ENCODE assay signal across 9 cellular contexts in genomic region chr17:35795007-35795870, GRCh38. TPM values are rescaled to one million over a fixed set of nuclear protein-coding genes. Genes with fewer than 3 reads are reported as not detected.
A peak's percentile ranks its signal among the peaks of the same experiment; 100 is the strongest.
DNase-seq lines count a peak whose midpoint lies in the region; ATAC-seq lines count a peak whose summit lies in the region.
"Had no signal": no experiment of that assay in that cellular context is flagged by ENCODE, and none has a peak within 500 bp of the region (broad histone marks: within the 10 kb centered on the region; RNA-seq: fewer than 3 reads in every experiment).

TSS of gene MMP28 (minus strand) at chr17:35795641. CDS start at chr17:35795377, 264 bp downstream.

- H3K9ac ChIP-seq in iPS-18a (ENCODE audit: low read length) (no peak within 1 kb of the TSS), skeletal muscle tissue (ENCODE audit: low read depth in 1 of 3, low read length in 3 of 3) (peak within 1 kb of the TSS in 2 of 3 donors; percentile 3 to 50)

- H3K36me3 ChIP-seq in SJCRH30 (no peaks in the 10 kb centered on the region), iPS-18a (ENCODE audit: control insufficient read depth, low read depth, low read length) (no peaks in the 10 kb centered on the region), skeletal muscle tissue (ENCODE audit: control insufficient read depth in 3 of 3, insufficient read depth in 3 of 3, low read length in 3 of 3) (no peaks in the 10 kb centered on the region)

- no peak for ATAC-seq in HG03442 (IDR thresholded peaks at IDR 0.05; ENCODE audit: unreplicated experiment)
- ATAC-seq in HG03039 (IDR thresholded peaks at IDR 0.05; ENCODE audit: unreplicated experiment) = no peak

- no peaks in the 10 kb centered on the region for H3K4me1 ChIP-seq in SJCRH30
- H3K4me1 ChIP-seq in iPS-18a (ENCODE audit: control insufficient read depth, low read depth, low read length) = no peaks in the 10 kb centered on the region
- H3K4me1 ChIP-seq in skeletal muscle tissue (ENCODE audit: control insufficient read depth in 3 of 3, insufficient read depth in 3 of 3, low read length in 3 of 3) = peaks cover 11 to 20% (median 17%) of the 10 kb centered on the region in 3 donors

- DNase-seq in DMS 273 (lab: John Stamatoyannopoulos, UW; ENCODE audit: unreplicated experiment) (peak; percentile 74), DMS 273 treated with DMSO at 0.1 percent for 48 hours (lab: John Stamatoyannopoulos, UW) (no peak), SJCRH30 (no peak), astrocyte of the hippocampus (ENCODE audit: low read depth, low spot score) (peak; percentile 60)

- peaks cover 49% of the 10 kb centered on the region for H3K27me3 ChIP-seq in SJCRH30
- H3K27me3 ChIP-seq in iPS-18a (ENCODE audit: control insufficient read depth, insufficient read depth, low read length) = peaks cover 75% of the 10 kb centered on the region
- H3K27me3 ChIP-seq in skeletal muscle tissue (ENCODE audit: control insufficient read depth in 3 of 3, insufficient read depth in 3 of 3, low read length in 3 of 3) = peaks cover 26 to 51% (median 26%) of the 10 kb centered on the region in 3 donors

- peak within 1 kb of the TSS; percentile 44 for H3K4me3 ChIP-seq in SJCRH30
- H3K4me3 ChIP-seq in iPS-18a (ENCODE audit: low read length) = peak within 1 kb of the TSS; percentile 54
- peak within 1 kb of the TSS; percentile 54 to 73 (median 67) for H3K4me3 ChIP-seq in skeletal muscle tissue (ENCODE audit: low read length in 3 of 3)

- H3K9me3 ChIP-seq in SJCRH30 (replicated peaks) (no peaks in the 10 kb centered on the region), iPS-18a (ENCODE audit: control insufficient read depth, low read depth, low read length) (no peaks in the 10 kb centered on the region), skeletal muscle tissue (ENCODE audit: control insufficient read depth in 3 of 3, low read length in 3 of 3) (no peaks in the 10 kb centered on the region)

- H3K27ac ChIP-seq in SJCRH30 (no peak within 1 kb of the TSS), iPS-18a (ENCODE audit: low read length) (no peak within 1 kb of the TSS), skeletal muscle tissue (ENCODE audit: low read depth, low read length) (no peak within 1 kb of the TSS)
- H3K27ac ChIP-seq: 22Rv1 had no signal

RNA-seq across cellular contexts. Expression of gene MMP28, which starts in this region (rescaled TPM):
- total RNA-seq in SJCRH30 (2014; rRNA removed; shearing (Covaris generic)) = not detected in 2 replicates
- total RNA-seq in skeletal muscle tissue = 4.2 TPM

Comparison
In these comparisons a context has a peak if more than half of its experiments do, and no peak if none do; other contexts are left out.
1. DNase-seq: peak in DMS 273 (single experiment) and astrocyte of the hippocampus (single experiment); none in DMS 273 treated with DMSO at 0.1 percent for 48 hours (single experiment) and SJCRH30 (0 of 2).
2. Peak in every context shown above with its lines, with median percentiles within 50 percentile points of each other: H3K4me3 ChIP-seq.